Comparison of ENCODE assay signal across 8 cellular contexts in genomic region chr1:108816049-108816882, GRCh38.
A peak's percentile ranks its signal among the peaks of the same experiment; 100 is the strongest.
DNase-seq lines count a peak whose midpoint lies in the region.

No MANE protein-coding gene starts in this region.

- no peaks in the 10 kb centered on the region for H3K27me3 ChIP-seq in neuron (ENCODE audit: insufficient read depth, low read length)

- no peaks in the 10 kb centered on the region for H3K9me3 ChIP-seq in neuron (ENCODE audit: low read length)

- DNase-seq in SIG-M5 treated with dmso at 0.1 percent for 504 hours (lab: John Stamatoyannopoulos, UW; ENCODE audit: unreplicated experiment) (peak; percentile 23), SIG-M5 (lab: John Stamatoyannopoulos, UW) (no peak), SW480 (ENCODE audit: low spot score) (peak; percentile 90), foreskin melanocyte (peak; percentile 96), NCI-H1436 treated with DMSO at 0.1 percent for 48 hours (lab: John Stamatoyannopoulos, UW) (no peak)
- DNase-seq in effector CD8-positive, alpha-beta T cell (lab: John Stamatoyannopoulos, UW) = no peak
- no peak for DNase-seq in activated CD4-positive, CD25-positive, alpha-beta regulatory T cell treated with anti-CD3 and anti-CD28 coated beads, Interleukin-2, amount 50 U/mL, for 72 hours

- peak overlapping the region; percentile 40 for H3K4me3 ChIP-seq in neuron (ENCODE audit: low read length)

- H3K4me1 ChIP-seq in neuron (ENCODE audit: insufficient read depth, low read length) = peaks cover 21% of the 10 kb centered on the region

- H3K36me3 ChIP-seq in neuron (ENCODE audit: insufficient read depth, low read length) = no peaks in the 10 kb centered on the region

- peak overlapping the region; percentile 54 for H2AFZ ChIP-seq in neuron (ENCODE audit: low read depth, low read length)

Comparison
In these comparisons a context has a peak if more than half of its experiments do, and no peak if none do; other contexts are left out.
1. DNase-seq: peak in SIG-M5 treated with dmso at 0.1 percent for 504 hours (single experiment), SW480 (single experiment) and foreskin melanocyte (single experiment); none in SIG-M5 (single experiment), effector CD8-positive, alpha-beta T cell (single experiment), activated CD4-positive, CD25-positive, alpha-beta regulatory T cell treated with anti-CD3 and anti-CD28 coated beads, Interleukin-2, amount 50 U/mL, for 72 hours (single experiment) and NCI-H1436 treated with DMSO at 0.1 percent for 48 hours (single experiment).